ENCODE assay signal across 16 cellular contexts in genomic region chr6:14472964-14473363, GRCh38.
DNase-seq lines count a peak whose midpoint lies in the region; ATAC-seq and TF ChIP-seq lines count a peak whose summit lies in the region.
"Had no signal": no experiment of that assay in that cellular context is flagged by ENCODE, and none has a peak within 500 bp of the region (broad histone marks: within the 10 kb centered on the region; RNA-seq: fewer than 3 reads in every experiment).

No MANE protein-coding gene starts in this region.

- peak overlapping the region; percentile 33 for H3K56ac ChIP-seq in H9 (ENCODE audit: insufficient read length, low read depth, low read length)

- H3K23ac ChIP-seq in H9 (ENCODE audit: insufficient read length, low read depth, low read length): no peak overlapping the region

- H2BK5ac ChIP-seq in H9 (ENCODE audit: insufficient read length, low read length): no peak overlapping the region

- H2BK12ac ChIP-seq in H9 (ENCODE audit: insufficient read length, low read depth, low read length): no peak overlapping the region

- H2BK120ac ChIP-seq in H9 (ENCODE audit: low read depth, low read length, poor library complexity, severe bottlenecking): no peak overlapping the region

- no peak overlapping the region for H3K14ac ChIP-seq in H9 (ENCODE audit: insufficient read depth, low read length)

- H3K79me2 ChIP-seq in H9 (ENCODE audit: insufficient read depth, low read length): no peaks in the 10 kb centered on the region

- H3K27ac Mint-ChIP-seq in H9: peak overlapping the region in 1 of 3 experiments; percentile 37; a peak in 1 of 7 replicates
- H3K27ac Mint-ChIP-seq: memory B cell had no signal

- no peak overlapping the region for H2BK15ac ChIP-seq in H9 (ENCODE audit: low read depth, low read length)

- H3K18ac ChIP-seq in H9 (ENCODE audit: insufficient read length, low read depth, low read length): no peak overlapping the region

- H3K36me3 Mint-ChIP-seq in H9 (ENCODE audit: insufficient read depth in 1 of 3, low read depth in 3 of 3): peaks cover 0 to 3% (median 0%) of the 10 kb centered on the region in 3 experiments; a peak in 5 of 7 replicates

- no peak overlapping the region for H3K4me3 ChIP-seq in AG10803 (ENCODE audit: low read length)
- H3K4me3 ChIP-seq in adipocyte (ENCODE audit: low read length): no peak overlapping the region
- H3K4me3 ChIP-seq: dorsolateral prefrontal cortex had no signal

- DNase-seq in AG10803 (ENCODE audit: low read depth) (peak; percentile 66), H9 (no peak), adipocyte (ENCODE audit: low read depth) (peak; percentile 62), islet precursor cell (peak; percentile 58), SIG-M5 (lab: John Stamatoyannopoulos, UW) (no peak), COR-L47 (lab: John Stamatoyannopoulos, UW) (no peak)
- DNase-seq: dorsolateral prefrontal cortex; GOT3; KG1; NCI-H187 treated with DMSO at 0.1 percent for 48 hours; NCI-H510A treated with DMSO at 0.1 percent for 48 hours; PC-3; stimulated activated naive CD4-positive, alpha-beta T cell treated with Interleukin-2 at 50 U/mL for 16 hours had no signal

- H4K8ac ChIP-seq in H9 (replicated peaks; ENCODE audit: insufficient read length, low read depth, low read length): no peak overlapping the region

- no peaks in the 10 kb centered on the region for H3K23me2 ChIP-seq in H9 (ENCODE audit: insufficient read length, low read depth, low read length, poor library complexity, severe bottlenecking)

- H3T11ph ChIP-seq in H9 (ENCODE audit: low read length): no peak overlapping the region

- H2AK5ac ChIP-seq in H9 (ENCODE audit: insufficient read length, low read length): no peak overlapping the region

- ATAC-seq in HG03139 (IDR thresholded peaks at IDR 0.05; ENCODE audit: unreplicated experiment) (no peak), HG02938 (IDR thresholded peaks at IDR 0.05; ENCODE audit: unreplicated experiment) (no peak)
- ATAC-seq: PC-3 had no signal

- H2BK20ac ChIP-seq in H9 (ENCODE audit: low read depth, low read length, poor library complexity, severe bottlenecking): no peak overlapping the region

- H3K9ac ChIP-seq in H9 (ENCODE audit: extremely low read depth, insufficient read length, low read length): no peak overlapping the region
- H3K9ac ChIP-seq in adipocyte (ENCODE audit: low read length): no peak overlapping the region

- no peak overlapping the region for H4K5ac ChIP-seq in H9 (ENCODE audit: insufficient read length, low read depth, low read length)

- H3K4me1 ChIP-seq in H9 (ENCODE audit: insufficient read depth, low read length): no peaks in the 10 kb centered on the region
- H3K4me1 ChIP-seq in adipocyte (ENCODE audit: control insufficient read depth, insufficient read depth, low read length): peaks cover 20% of the 10 kb centered on the region

- H3K9me3 Mint-ChIP-seq in H9: peaks cover 2 to 3% of the 10 kb centered on the region in 2 experiments; a peak in 2 of 5 replicates

- no peaks in the 10 kb centered on the region for H3K9me3 ChIP-seq in H9 (ENCODE audit: control insufficient read depth, low read depth, low read length)
- peaks cover 3% of the 10 kb centered on the region for H3K9me3 ChIP-seq in adipocyte (ENCODE audit: control insufficient read depth, low read length)

- no peaks in the 10 kb centered on the region for H4K20me1 ChIP-seq in H9 (ENCODE audit: control insufficient read depth, insufficient read depth, insufficient read length)

- H3K4me1 Mint-ChIP-seq in H9: peaks cover 0 to 3% of the 10 kb centered on the region in 2 experiments; a peak in 2 of 4 replicates

- no peaks in the 10 kb centered on the region for H3K27me3 Mint-ChIP-seq in H9 (ENCODE audit: low read depth)
- H3K27me3 Mint-ChIP-seq: memory B cell had no signal

- H3K27me3 ChIP-seq in H9 (ENCODE audit: insufficient read depth, low read length): no peaks in the 10 kb centered on the region
- H3K27me3 ChIP-seq in adipocyte (replicated peaks; ENCODE audit: control insufficient read depth, insufficient read depth, low read length): no peaks in the 10 kb centered on the region
- H3K27me3 ChIP-seq: dorsolateral prefrontal cortex had no signal

- H3K4me2 ChIP-seq in H9 (ENCODE audit: insufficient read depth, insufficient read length, low read length): no peak overlapping the region

- H3K4me3 Mint-ChIP-seq in H9: no peak overlapping the region
- H3K4me3 Mint-ChIP-seq: memory B cell had no signal

- TF ChIP-seq CTCF in AG10803 (conservative IDR thresholded peaks at IDR 0.05; ENCODE audit: low read length) (no peak), H9 (conservative IDR thresholded peaks at IDR 0.05) (no peak)

- H2AFZ ChIP-seq in H9 (ENCODE audit: low read length): no peak overlapping the region

- no peak overlapping the region for H3K4ac ChIP-seq in H9 (ENCODE audit: low read depth, low read length)

- no peak overlapping the region for H4K91ac ChIP-seq in H9 (ENCODE audit: insufficient read length, low read depth, low read length)

- no peak overlapping the region for H3K27ac ChIP-seq in H9 (ENCODE audit: insufficient read length, low read depth, low read length)

- H3K79me1 ChIP-seq in H9 (ENCODE audit: insufficient read depth, low read depth, low read length, poor library complexity, severe bottlenecking): no peaks in the 10 kb centered on the region

- no CpG with 5 or more reads among the region's 9 CpGs for WGBS in H9 (ENCODE audit: extremely low coverage, insufficient read length, low lambda C conversion rate)

- no peaks in the 10 kb centered on the region for H3K36me3 ChIP-seq in adipocyte (ENCODE audit: control insufficient read depth, insufficient read depth, low read length, severe bottlenecking)

Comparison
In these comparisons a context has a peak if more than half of its experiments do, and no peak if none do; other contexts are left out.
1. DNase-seq: peak in AG10803 (single experiment), adipocyte (single experiment) and islet precursor cell (single experiment); none in H9 (single experiment), SIG-M5 (single experiment) and COR-L47 (single experiment).